In genomic region chr11:1557904-1558831, GRCh38 we compare ENCODE assay signal across 10 cellular contexts. TPM values are rescaled to one million over a fixed set of nuclear protein-coding genes. Genes with fewer than 3 reads are reported as not detected.
DNase-seq lines count a peak whose midpoint lies in the region; ATAC-seq, FAIRE-seq and TF ChIP-seq lines count a peak whose summit lies in the region.
"Had no signal": no experiment of that assay in that cellular context is flagged by ENCODE, and none has a peak within 500 bp of the region (broad histone marks: within the 10 kb centered on the region; RNA-seq: fewer than 3 reads in every experiment).

No MANE protein-coding gene starts in this region.

- no peak for TF ChIP-seq CTCF in mesothelial cell of epicardium (IDR thresholded peaks at IDR 0.05; ENCODE audit: unreplicated experiment)

- H3K27me3 Mint-ChIP-seq in effector memory CD8-positive, alpha-beta T cell, result peaks cover 0 to 16% of the 10 kb centered on the region in 2 donors
- peaks cover 13% of the 10 kb centered on the region for H3K27me3 Mint-ChIP-seq in mesothelial cell of epicardium (ENCODE audit: low read depth)
- no peaks in the 10 kb centered on the region for H3K27me3 Mint-ChIP-seq in T-helper 2 cell treated with Interferon-gamma antibody and Interleukin-4, amounts not matched to agents 5 μg/mL and 100 μg/mL, for 36 hours (ENCODE audit: low read depth)

- H3K9me3 Mint-ChIP-seq in effector memory CD8-positive, alpha-beta T cell, result no peaks in the 10 kb centered on the region
- H3K9me3 Mint-ChIP-seq in mesothelial cell of epicardium, result no peaks in the 10 kb centered on the region
- H3K9me3 Mint-ChIP-seq in T-helper 2 cell treated with Interferon-gamma antibody and Interleukin-4, amounts not matched to agents 5 μg/mL and 100 μg/mL, for 36 hours, result no peaks in the 10 kb centered on the region

- DNase-seq in NCI-H446 (lab: John Stamatoyannopoulos, UW) (peak; percentile 32 to 71), mesothelial cell of epicardium (ENCODE audit: low spot score in 2 of 2, unreplicated experiment in 2 of 2) (no peak), urothelium cell line (ENCODE audit: low spot score) (peak; percentile 71), iPS-NIHi7 (ENCODE audit: extremely low spot score) (no peak), islet precursor cell (no peak), cortex of kidney (lab: John Stamatoyannopoulos, UW) (no peak)
- no peak for DNase-seq in effector memory CD8-positive, alpha-beta T cell
- DNase-seq in T-helper 2 cell treated with Interferon-gamma antibody and Interleukin-4, amounts not matched to agents 5 μg/mL and 100 μg/mL, for 36 hours (ENCODE audit: low spot score), result no peak
- DNase-seq: activated gamma-delta T cell, NCI-H1930 had no signal

- peak overlapping the region in 1 of 2 donors; percentile 41 for H3K4me3 Mint-ChIP-seq in effector memory CD8-positive, alpha-beta T cell
- no peak overlapping the region for H3K4me3 Mint-ChIP-seq in mesothelial cell of epicardium
- no peak overlapping the region for H3K4me3 Mint-ChIP-seq in T-helper 2 cell treated with Interferon-gamma antibody and Interleukin-4, amounts not matched to agents 5 μg/mL and 100 μg/mL, for 36 hours

- no peak for FAIRE-seq in urothelium cell line (lab: Jason Lieb, UNC)

- peaks cover 3 to 4% of the 10 kb centered on the region in 2 donors for H3K4me1 Mint-ChIP-seq in effector memory CD8-positive, alpha-beta T cell (ENCODE audit: low read depth in 2 of 2)
- H3K4me1 Mint-ChIP-seq in mesothelial cell of epicardium, result peaks cover 8% of the 10 kb centered on the region
- H3K4me1 Mint-ChIP-seq in T-helper 2 cell treated with Interferon-gamma antibody and Interleukin-4, amounts not matched to agents 5 μg/mL and 100 μg/mL, for 36 hours (ENCODE audit: low read depth), result no peaks in the 10 kb centered on the region

- peak overlapping the region; percentile 45 to 83 for H3K27ac Mint-ChIP-seq in effector memory CD8-positive, alpha-beta T cell
- peak overlapping the region; percentile 30 for H3K27ac Mint-ChIP-seq in mesothelial cell of epicardium
- no peak overlapping the region for H3K27ac Mint-ChIP-seq in T-helper 2 cell treated with Interferon-gamma antibody and Interleukin-4, amounts not matched to agents 5 μg/mL and 100 μg/mL, for 36 hours

- ATAC-seq in effector memory CD8-positive, alpha-beta T cell (replicated peaks), result no peak

- H3K36me3 Mint-ChIP-seq in effector memory CD8-positive, alpha-beta T cell (ENCODE audit: insufficient read depth), result peaks cover 91% of the 10 kb centered on the region
- H3K36me3 Mint-ChIP-seq in mesothelial cell of epicardium, result no peaks in the 10 kb centered on the region
- H3K36me3 Mint-ChIP-seq in T-helper 2 cell treated with Interferon-gamma antibody and Interleukin-4, amounts not matched to agents 5 μg/mL and 100 μg/mL, for 36 hours (ENCODE audit: low read depth), result no peaks in the 10 kb centered on the region

RNA-seq across cellular contexts. Expression of gene DUSP8, which starts 13.9 kb away (rescaled TPM):
- total RNA-seq in mesothelial cell of epicardium, result 7.8 to 9.1 TPM (median 8.9 TPM) in 3 replicates

RNA-seq across cellular contexts. Expression of gene KRTAP5-1, which starts 26.9 kb away (rescaled TPM):
- not detected in 3 replicates for total RNA-seq in mesothelial cell of epicardium

RNA-seq across cellular contexts. Expression of gene KRTAP5-2, which starts 39.9 kb away (rescaled TPM):
- total RNA-seq in mesothelial cell of epicardium, result not detected in 3 replicates

RNA-seq across cellular contexts. Expression of gene KRTAP5-3, which starts 50.1 kb away (rescaled TPM):
- total RNA-seq in mesothelial cell of epicardium, result not detected in 3 replicates

Comparison
In these comparisons a context has a peak if more than half of its experiments do, and no peak if none do; other contexts are left out.
1. DNase-seq: peak in NCI-H446 (2 of 2) and urothelium cell line (single experiment); none in effector memory CD8-positive, alpha-beta T cell (0 of 3), mesothelial cell of epicardium (0 of 2), iPS-NIHi7 (single experiment), T-helper 2 cell treated with Interferon-gamma antibody and Interleukin-4, amounts not matched to agents 5 μg/mL and 100 μg/mL, for 36 hours (single experiment), islet precursor cell (single experiment) and cortex of kidney (single experiment).